Comparison of ENCODE assay signal across 16 cellular contexts in genomic region chr3:3165650-3166049, GRCh38. TPM values are rescaled to one million over a fixed set of nuclear protein-coding genes. Genes with fewer than 3 reads are reported as not detected.
DNase-seq lines count a peak whose midpoint lies in the region; ATAC-seq, FAIRE-seq and TF ChIP-seq lines count a peak whose summit lies in the region.
"Had no signal": no experiment of that assay in that cellular context is flagged by ENCODE, and none has a peak within 500 bp of the region (broad histone marks: within the 10 kb centered on the region; RNA-seq: fewer than 3 reads in every experiment).

No MANE protein-coding gene starts in this region.

- peak overlapping the region in 1 of 2 donors; percentile 43 for H3K4me3 Mint-ChIP-seq in activated T-cell treated with anti-CD3 and anti-CD28 coated beads, Interleukin-2, amount 50 U/mL, for 72 hours
- no peak overlapping the region for H3K4me3 Mint-ChIP-seq in central memory CD8-positive, alpha-beta T cell
- H3K4me3 Mint-ChIP-seq in natural killer cell treated with Interleukin-12 subunit alpha and Interleukin-12 subunit beta and Interleukin-15 and Interleukin-18, amount 100 ng/mL, for 72 hours, result peak overlapping the region; percentile 69
- H3K4me3 Mint-ChIP-seq: H9 had no signal

- no peak for TF ChIP-seq CTCF in D721Med (IDR thresholded peaks at IDR 0.05; ENCODE audit: insufficient read depth, missing control alignments)

- DNase-seq in activated T-cell treated with anti-CD3 and anti-CD28 coated beads, Interleukin-2, amount 50 U/mL, for 72 hours, result no peak
- DNase-seq in activated T-cell treated with anti-CD3 and anti-CD28 coated beads for 4 hours (no peak), D721Med (ENCODE audit: insufficient read length, low spot score) (no peak), RKO (ENCODE audit: low spot score) (no peak)
- DNase-seq in central memory CD8-positive, alpha-beta T cell (ENCODE audit: low spot score in 2 of 2), result no peak
- DNase-seq in natural killer cell treated with Interleukin-12 subunit alpha and Interleukin-12 subunit beta and Interleukin-15 and Interleukin-18, amount 100 ng/mL, for 72 hours (ENCODE audit: low spot score), result no peak
- DNase-seq: DMS 273 treated with DMSO at 0.1 percent for 48 hours, H9, MV-4-11, NCI-H1694 treated with DMSO at 0.1 percent for 48 hours, NCI-H510A, RPMI8226, SHP77 treated with DMSO at 0.1 percent for 48 hours had no signal

- H3K36me3 Mint-ChIP-seq in activated T-cell treated with anti-CD3 and anti-CD28 coated beads, Interleukin-2, amount 50 U/mL, for 72 hours (ENCODE audit: insufficient read depth in 2 of 2), result peaks cover 18 to 39% of the 10 kb centered on the region in 2 donors
- peaks cover 62% of the 10 kb centered on the region for H3K36me3 Mint-ChIP-seq in central memory CD8-positive, alpha-beta T cell (ENCODE audit: insufficient read depth)
- peaks cover 42% of the 10 kb centered on the region for H3K36me3 Mint-ChIP-seq in natural killer cell treated with Interleukin-12 subunit alpha and Interleukin-12 subunit beta and Interleukin-15 and Interleukin-18, amount 100 ng/mL, for 72 hours

- H3K27me3 Mint-ChIP-seq in activated T-cell treated with anti-CD3 and anti-CD28 coated beads, Interleukin-2, amount 50 U/mL, for 72 hours (ENCODE audit: low read depth), result no peaks in the 10 kb centered on the region
- H3K27me3 Mint-ChIP-seq in central memory CD8-positive, alpha-beta T cell, result no peaks in the 10 kb centered on the region
- H3K27me3 Mint-ChIP-seq in natural killer cell treated with Interleukin-12 subunit alpha and Interleukin-12 subunit beta and Interleukin-15 and Interleukin-18, amount 100 ng/mL, for 72 hours, result no peaks in the 10 kb centered on the region

- ATAC-seq in activated T-cell treated with anti-CD3 and anti-CD28 coated beads, Interleukin-2, amount 50 U/mL, for 72 hours (replicated peaks in 1 of 2), result peak; percentile 69 to 80
- no peak for ATAC-seq in central memory CD8-positive, alpha-beta T cell (replicated peaks; ENCODE audit: extremely low read depth, poor library complexity, severe bottlenecking)
- peak in 1 of 2 donors; percentile 25 for ATAC-seq in natural killer cell treated with Interleukin-12 subunit alpha and Interleukin-12 subunit beta and Interleukin-15 and Interleukin-18, amount 100 ng/mL, for 72 hours
- no peak for ATAC-seq in HG03045 (IDR thresholded peaks at IDR 0.05; ENCODE audit: unreplicated experiment)

- peaks cover 2% of the 10 kb centered on the region in 2 donors for H3K9me3 Mint-ChIP-seq in activated T-cell treated with anti-CD3 and anti-CD28 coated beads, Interleukin-2, amount 50 U/mL, for 72 hours
- H3K9me3 Mint-ChIP-seq in central memory CD8-positive, alpha-beta T cell, result no peaks in the 10 kb centered on the region
- H3K9me3 Mint-ChIP-seq in natural killer cell treated with Interleukin-12 subunit alpha and Interleukin-12 subunit beta and Interleukin-15 and Interleukin-18, amount 100 ng/mL, for 72 hours, result no peaks in the 10 kb centered on the region
- H3K9me3 Mint-ChIP-seq: H9 had no signal

- FAIRE-seq in D721Med (lab: Jason Lieb, UNC), result peak; percentile 16
- FAIRE-seq: G401.6 had no signal

- peak overlapping the region; percentile 90 for H3K27ac Mint-ChIP-seq in activated T-cell treated with anti-CD3 and anti-CD28 coated beads, Interleukin-2, amount 50 U/mL, for 72 hours
- H3K27ac Mint-ChIP-seq in central memory CD8-positive, alpha-beta T cell (ENCODE audit: low read depth), result peak overlapping the region; percentile 84
- H3K27ac Mint-ChIP-seq in natural killer cell treated with Interleukin-12 subunit alpha and Interleukin-12 subunit beta and Interleukin-15 and Interleukin-18, amount 100 ng/mL, for 72 hours, result peak overlapping the region; percentile 69 to 86
- H3K27ac Mint-ChIP-seq: H9 had no signal

- peaks cover 38% of the 10 kb centered on the region for H3K4me1 Mint-ChIP-seq in activated T-cell treated with anti-CD3 and anti-CD28 coated beads, Interleukin-2, amount 50 U/mL, for 72 hours (ENCODE audit: low read depth)
- H3K4me1 Mint-ChIP-seq in central memory CD8-positive, alpha-beta T cell, result peaks cover 32% of the 10 kb centered on the region
- H3K4me1 Mint-ChIP-seq in natural killer cell treated with Interleukin-12 subunit alpha and Interleukin-12 subunit beta and Interleukin-15 and Interleukin-18, amount 100 ng/mL, for 72 hours (ENCODE audit: low read depth in 2 of 2), result peaks cover 13 to 46% of the 10 kb centered on the region in 2 donors
- H3K4me1 Mint-ChIP-seq: H9 had no signal

RNA-seq across cellular contexts. Expression of gene CRBN, which starts 13.8 kb away (rescaled TPM):
- total RNA-seq in activated T-cell treated with anti-CD3 and anti-CD28 coated beads, Interleukin-2, amount 50 U/mL, for 72 hours, result 10 to 100 TPM; 48.3 to 62.9 TPM
- 10 to 100 TPM; 39.3 to 48.4 TPM for total RNA-seq in natural killer cell treated with Interleukin-12 subunit alpha and Interleukin-12 subunit beta and Interleukin-15 and Interleukin-18, amount 100 ng/mL, for 72 hours

RNA-seq across cellular contexts. Expression of gene TRNT1, which starts 38.9 kb away (rescaled TPM):
- 10 to 100 TPM; 33.6 to 41.5 TPM for total RNA-seq in activated T-cell treated with anti-CD3 and anti-CD28 coated beads, Interleukin-2, amount 50 U/mL, for 72 hours
- total RNA-seq in natural killer cell treated with Interleukin-12 subunit alpha and Interleukin-12 subunit beta and Interleukin-15 and Interleukin-18, amount 100 ng/mL, for 72 hours, result 10 to 100 TPM; 29.7 to 70.0 TPM

RNA-seq across cellular contexts. Expression of gene IL5RA, which starts 55.5 kb away (rescaled TPM):
- 1 to 10 TPM in 1 of 2 donors, under 1 TPM in 1; 0.77 to 1.5 TPM for total RNA-seq in activated T-cell treated with anti-CD3 and anti-CD28 coated beads, Interleukin-2, amount 50 U/mL, for 72 hours
- 1 to 10 TPM in 1 of 2 donors, not detected in 1; 5.0 TPM for total RNA-seq in natural killer cell treated with Interleukin-12 subunit alpha and Interleukin-12 subunit beta and Interleukin-15 and Interleukin-18, amount 100 ng/mL, for 72 hours
- total RNA-seq: H9, HT-29 had no signal

Comparison
In these comparisons a context has a peak if more than half of its experiments do, and no peak if none do; other contexts are left out.
1. ATAC-seq: peak in activated T-cell treated with anti-CD3 and anti-CD28 coated beads, Interleukin-2, amount 50 U/mL, for 72 hours (2 of 2); none in central memory CD8-positive, alpha-beta T cell (single experiment) and HG03045 (single experiment).
2. Peak in every context shown above with its lines, with median percentiles within 50 percentile points of each other: H3K27ac Mint-ChIP-seq.